Comparison of ENCODE assay signal across 10 cellular contexts in the genomic region with DNA sequence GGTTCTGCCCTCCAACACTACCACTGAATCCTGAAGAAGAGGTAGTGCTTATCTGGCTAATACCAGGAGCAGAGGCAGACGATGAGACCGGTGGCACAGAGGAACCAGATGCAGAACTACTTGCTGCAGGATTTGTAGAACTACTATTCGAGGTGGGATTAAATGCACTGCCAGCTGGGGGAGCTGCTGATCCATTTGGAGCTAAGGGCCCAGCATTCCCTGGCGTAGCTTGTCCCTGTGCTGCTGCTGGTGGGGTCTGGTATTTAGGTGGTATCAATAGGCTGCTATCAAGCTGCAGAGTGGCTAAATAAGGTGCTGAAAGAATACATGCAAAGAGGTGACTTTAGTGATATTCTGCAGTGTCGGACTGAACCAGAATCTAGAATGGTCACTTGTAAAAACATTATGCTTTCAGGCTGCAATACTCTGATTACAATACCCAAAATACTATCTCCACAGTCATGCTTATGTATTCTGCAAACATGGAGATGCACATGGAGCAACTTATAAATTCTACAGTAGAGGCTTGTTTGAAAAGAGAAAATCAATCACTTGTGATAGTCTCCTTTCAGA.
DNase-seq lines count a peak whose midpoint lies in the region; ATAC-seq, FAIRE-seq and TF ChIP-seq lines count a peak whose summit lies in the region.
"Had no signal": no experiment of that assay in that cellular context is flagged by ENCODE, and none has a peak within 500 bp of the region (broad histone marks: within the 10 kb centered on the region; RNA-seq: fewer than 3 reads in every experiment).

No MANE protein-coding gene starts in this region.

- H3K79me2 ChIP-seq in keratinocyte (ENCODE audit: control insufficient read depth, insufficient read depth, low read length), result no peaks in the 10 kb centered on the region

- DNase-seq in COLO668 (lab: John Stamatoyannopoulos, UW; ENCODE audit: unreplicated experiment), result peak; percentile 30
- DNase-seq in GM13976 (ENCODE audit: low spot score), result no peak
- peak; percentile 67 for DNase-seq in SK-MEL-5 (ENCODE audit: low read depth, low spot score)
- no peak for DNase-seq in keratinocyte (ENCODE audit: low read depth, low spot score)
- DNase-seq in GM12892 (ENCODE audit: insufficient read length), result no peak
- no peak for DNase-seq in hepatic stellate cell (ENCODE audit: low spot score)

- no peaks in the 10 kb centered on the region for H3K4me1 ChIP-seq in keratinocyte (ENCODE audit: control insufficient read depth, extremely low read depth, insufficient read depth, low read length)
- H3K4me1 ChIP-seq: SJSA1 had no signal

- H4K20me1 ChIP-seq in keratinocyte (ENCODE audit: control insufficient read depth, extremely low read depth, insufficient read depth, low read length), result peaks cover 4% of the 10 kb centered on the region

- dilution Hi-C loops in keratinocyte (cut with MboI; ENCODE audit: extremely low pct_ligation_motif_present, low sequenced_read_pairs), result no loop called here

- FAIRE-seq in keratinocyte (lab: Jason Lieb, UNC) (no peak), GM12892 (lab: Jason Lieb, UNC) (no peak)
- FAIRE-seq: frontal cortex had no signal

- no peak overlapping the region for H3K27ac ChIP-seq in keratinocyte (ENCODE audit: control insufficient read depth, insufficient read depth, low read length)
- H3K27ac ChIP-seq: SJSA1 had no signal

- no peak overlapping the region for H3K4me2 ChIP-seq in keratinocyte (ENCODE audit: control insufficient read depth, extremely low read depth, insufficient read depth, low read depth, low read length)

- no peak for TF ChIP-seq POLR2A in GM12892 (IDR thresholded peaks at IDR 0.05; ENCODE audit: low read depth, low read length)

- H3K27me3 ChIP-seq in keratinocyte (ENCODE audit: control insufficient read depth, extremely low read depth, insufficient read depth, low read length), result no peaks in the 10 kb centered on the region
- H3K27me3 ChIP-seq: SJSA1 had no signal

- no peak overlapping the region for H2AFZ ChIP-seq in keratinocyte (ENCODE audit: control insufficient read depth, low read length)

- TF ChIP-seq CTCF in GM13976 (IDR thresholded peaks at IDR 0.05; ENCODE audit: borderline replicate concordance, control extremely low read depth, extremely low read depth, insufficient read depth, missing control alignments), result peak; percentile 17
- peak; percentile 35 to 69 (median 42) for TF ChIP-seq CTCF in keratinocyte (optimal IDR thresholded peaks at IDR 0.05 in 1 of 3, IDR thresholded peaks at IDR 0.05 in 1 of 3, conservative IDR thresholded peaks at IDR 0.05 in 1 of 3; ENCODE audit: extremely low read depth in 1 of 3, insufficient read depth in 2 of 3, low read length in 3 of 3)

- H3K9me1 ChIP-seq in keratinocyte (ENCODE audit: control insufficient read depth, extremely low read depth, insufficient read depth, low read length), result no peaks in the 10 kb centered on the region

- ATAC-seq in GM19328 (IDR thresholded peaks at IDR 0.05; ENCODE audit: unreplicated experiment) (no peak), GM21367 (IDR thresholded peaks at IDR 0.05; ENCODE audit: unreplicated experiment) (no peak)

- no peak overlapping the region for H3K4me3 ChIP-seq in keratinocyte (ENCODE audit: control insufficient read depth in 2 of 3, extremely low read depth in 1 of 3, insufficient read depth in 2 of 3, low read depth in 1 of 3, low read length in 3 of 3)
- H3K4me3 ChIP-seq: SJSA1 had no signal

- H3K9me3 ChIP-seq in keratinocyte (ENCODE audit: control insufficient read depth, low read depth, low read length), result no peaks in the 10 kb centered on the region
- H3K9me3 ChIP-seq: SJSA1 had no signal

- H3K9ac ChIP-seq in keratinocyte (ENCODE audit: control insufficient read depth, extremely low read depth, insufficient read depth, low read length), result no peak overlapping the region

- peaks cover 11 to 31% of the 10 kb centered on the region in 2 experiments for H3K36me3 ChIP-seq in keratinocyte (ENCODE audit: control insufficient read depth in 2 of 2, extremely low read depth in 1 of 2, insufficient read depth in 2 of 2, low read length in 2 of 2)

- in situ Hi-C loops in GM13976 (cut with MboI; ENCODE audit: low sequenced_read_pairs, unreplicated experiment) (loop anchor here (25.0 kb wide), 1 partner anchor 729 kb away; no protein-coding TSS in a partner anchor), SK-MEL-5 (cut with HindIII; ENCODE audit: low pct_unique_long_range_greater_than_20kb, low sequenced_read_pairs) (no loop called here)

Comparison
In these comparisons a context has a peak if more than half of its experiments do, and no peak if none do; other contexts are left out.
1. DNase-seq: peak in COLO668 (single experiment) and SK-MEL-5 (single experiment); none in GM13976 (single experiment), keratinocyte (single experiment), GM12892 (single experiment) and hepatic stellate cell (single experiment).